Comparison of ENCODE assay signal across 8 cellular contexts in genomic region chr2:189179607-189179979, GRCh38. TPM values are rescaled to one million over a fixed set of nuclear protein-coding genes. Genes with fewer than 3 reads are reported as not detected.
A peak's percentile ranks its signal among the peaks of the same experiment; 100 is the strongest.
DNase-seq lines count a peak whose midpoint lies in the region; ATAC-seq, FAIRE-seq and TF ChIP-seq lines count a peak whose summit lies in the region.

Gene COL5A2 (minus strand): TSS chr2:189179761. CDS start chr2:189179604, 157 bp downstream.

- H3K27me3 Mint-ChIP-seq in stimulated activated naive CD8-positive, alpha-beta T cell treated with anti-CD3 and anti-CD28 coated beads, Interleukin-15, amount 100 ng/mL, for 72 hours: peaks cover 18% of the 10 kb centered on the region

- peak within 1 kb of the TSS; percentile 19 for H3K4me3 ChIP-seq in bronchial epithelial cell (ENCODE audit: low read depth, low read length)

- no peaks in the 10 kb centered on the region for H3K27me3 ChIP-seq in bronchial epithelial cell (ENCODE audit: control insufficient read depth, insufficient read depth, low read length)

- peak; percentile 44 for DNase-seq in HTR-8/SVneo (ENCODE audit: insufficient read length, low spot score)
- DNase-seq in bronchial epithelial cell (ENCODE audit: low read depth): peak; percentile 74
- peak; percentile 82 for DNase-seq in islet precursor cell
- DNase-seq in stimulated activated naive CD8-positive, alpha-beta T cell treated with anti-CD3 and anti-CD28 coated beads, Interleukin-15, amount 100 ng/mL, for 72 hours: no peak
- DNase-seq in stimulated activated CD4-positive, alpha-beta T cell treated with anti-CD3 and anti-CD28 coated beads, Interleukin-4, amount 100 ng/mL, for 4 hours: no peak
- DNase-seq in HuH-7.5 (ENCODE audit: low spot score): no peak
- no peak for DNase-seq in activated CD4-positive, CD25-positive, alpha-beta regulatory T cell (lab: John Stamatoyannopoulos, UW)
- DNase-seq in GM20000 (ENCODE audit: low spot score): no peak

- peaks cover 11% of the 10 kb centered on the region for H3K4me1 Mint-ChIP-seq in stimulated activated naive CD8-positive, alpha-beta T cell treated with anti-CD3 and anti-CD28 coated beads, Interleukin-15, amount 100 ng/mL, for 72 hours

- TF ChIP-seq CTCF in bronchial epithelial cell (IDR thresholded peaks at IDR 0.05; ENCODE audit: insufficient read depth, low read length, severe bottlenecking) (no peak), GM20000 (IDR thresholded peaks at IDR 0.05; ENCODE audit: extremely low read depth, missing control alignments) (no peak)

- H3K9me3 Mint-ChIP-seq in stimulated activated naive CD8-positive, alpha-beta T cell treated with anti-CD3 and anti-CD28 coated beads, Interleukin-15, amount 100 ng/mL, for 72 hours: no peaks in the 10 kb centered on the region

- FAIRE-seq in HTR-8/SVneo (lab: Jason Lieb, UNC): peak; percentile 87
- FAIRE-seq in bronchial epithelial cell (lab: Jason Lieb, UNC): no peak

- no peaks in the 10 kb centered on the region for H3K36me3 ChIP-seq in bronchial epithelial cell (ENCODE audit: control insufficient read depth, insufficient read depth, low read length)

- H3K4me3 Mint-ChIP-seq in stimulated activated naive CD8-positive, alpha-beta T cell treated with anti-CD3 and anti-CD28 coated beads, Interleukin-15, amount 100 ng/mL, for 72 hours: peak within 1 kb of the TSS; percentile 56 to 71

- H3K27ac Mint-ChIP-seq in stimulated activated naive CD8-positive, alpha-beta T cell treated with anti-CD3 and anti-CD28 coated beads, Interleukin-15, amount 100 ng/mL, for 72 hours: peak within 1 kb of the TSS in 1 of 2 donors; percentile 52

- peak; percentile 73 for ATAC-seq in stimulated activated naive CD8-positive, alpha-beta T cell treated with anti-CD3 and anti-CD28 coated beads, Interleukin-15, amount 100 ng/mL, for 72 hours

RNA-seq across cellular contexts. Expression of gene COL5A2, which starts in this region (rescaled TPM):
- 7.4 and 9.3 TPM in 2 replicates for total RNA-seq in bronchial epithelial cell

Comparison
In these comparisons a context has a peak if more than half of its experiments do, and no peak if none do; other contexts are left out.
1. DNase-seq: peak in HTR-8/SVneo (single experiment), bronchial epithelial cell (single experiment) and islet precursor cell (single experiment); none in stimulated activated naive CD8-positive, alpha-beta T cell treated with anti-CD3 and anti-CD28 coated beads, Interleukin-15, amount 100 ng/mL, for 72 hours (0 of 2), stimulated activated CD4-positive, alpha-beta T cell treated with anti-CD3 and anti-CD28 coated beads, Interleukin-4, amount 100 ng/mL, for 4 hours (0 of 2), HuH-7.5 (single experiment), activated CD4-positive, CD25-positive, alpha-beta regulatory T cell (0 of 4) and GM20000 (single experiment).